In the genomic region with DNA sequence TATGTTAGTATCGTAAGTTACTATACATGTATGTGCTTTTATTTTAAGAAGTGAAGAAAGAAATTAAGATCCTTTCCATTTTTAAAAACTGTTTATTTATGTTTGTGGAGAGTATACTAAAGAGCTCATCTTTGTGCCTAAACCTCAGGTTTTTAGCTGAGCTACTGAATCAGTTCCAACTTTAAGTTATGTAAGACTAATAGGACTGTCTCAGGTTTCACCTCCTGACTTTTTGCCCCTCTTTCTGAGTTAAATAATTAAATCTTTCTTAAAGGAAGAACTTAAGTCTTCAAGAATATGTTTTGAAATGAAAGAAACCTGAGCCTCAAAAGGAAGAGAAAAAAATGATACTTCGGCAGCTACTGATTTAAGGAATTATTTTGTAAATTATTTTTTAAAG, we compare ENCODE assay signal across 10 cellular contexts. TPM values are rescaled to one million over a fixed set of nuclear protein-coding genes. Genes with fewer than 3 reads are reported as not detected.
DNase-seq lines count a peak whose midpoint lies in the region; ATAC-seq lines count a peak whose summit lies in the region.
"Had no signal": no experiment of that assay in that cellular context is flagged by ENCODE, and none has a peak within 500 bp of the region (broad histone marks: within the 10 kb centered on the region; RNA-seq: fewer than 3 reads in every experiment).

No MANE protein-coding gene starts in this region.

- H3K4me3 Mint-ChIP-seq in activated T-cell treated with anti-CD3 and anti-CD28 coated beads, Interleukin-2, amount 50 U/mL, for 72 hours: peak overlapping the region; percentile 95 to 98
- H3K4me3 Mint-ChIP-seq in activated naive CD8-positive, alpha-beta T cell treated with anti-CD3 and anti-CD28 coated beads for 36 hours: peak overlapping the region; percentile 97
- H3K4me3 Mint-ChIP-seq in immature natural killer cell: peak overlapping the region; percentile 92 to 94 (median 92)

- H3K27ac Mint-ChIP-seq in activated T-cell treated with anti-CD3 and anti-CD28 coated beads, Interleukin-2, amount 50 U/mL, for 72 hours: no peak overlapping the region
- H3K27ac Mint-ChIP-seq in activated naive CD8-positive, alpha-beta T cell treated with anti-CD3 and anti-CD28 coated beads for 36 hours: no peak overlapping the region
- no peak overlapping the region for H3K27ac Mint-ChIP-seq in immature natural killer cell

- H3K4me1 Mint-ChIP-seq in activated T-cell treated with anti-CD3 and anti-CD28 coated beads, Interleukin-2, amount 50 U/mL, for 72 hours (ENCODE audit: low read depth): peaks cover 61% of the 10 kb centered on the region
- peaks cover 36% of the 10 kb centered on the region for H3K4me1 Mint-ChIP-seq in activated naive CD8-positive, alpha-beta T cell treated with anti-CD3 and anti-CD28 coated beads for 36 hours
- peaks cover 53 to 71% of the 10 kb centered on the region in 2 donors for H3K4me1 Mint-ChIP-seq in immature natural killer cell

- H3K9me3 ChIP-seq in subcutaneous abdominal adipose tissue (ENCODE audit: control insufficient read depth in 5 of 5, low read length in 5 of 5): no peaks in the 10 kb centered on the region

- no peaks in the 10 kb centered on the region for H3K9me3 Mint-ChIP-seq in activated T-cell treated with anti-CD3 and anti-CD28 coated beads, Interleukin-2, amount 50 U/mL, for 72 hours
- no peaks in the 10 kb centered on the region for H3K9me3 Mint-ChIP-seq in activated naive CD8-positive, alpha-beta T cell treated with anti-CD3 and anti-CD28 coated beads for 36 hours
- no peaks in the 10 kb centered on the region for H3K9me3 Mint-ChIP-seq in immature natural killer cell

- H3K36me3 ChIP-seq in subcutaneous abdominal adipose tissue (ENCODE audit: control insufficient read depth in 5 of 5, insufficient read depth in 5 of 5, low read length in 5 of 5): peaks cover 0 to 9% (median 0%) of the 10 kb centered on the region in 5 donors

- H3K27me3 Mint-ChIP-seq in activated T-cell treated with anti-CD3 and anti-CD28 coated beads, Interleukin-2, amount 50 U/mL, for 72 hours (ENCODE audit: low read depth): no peaks in the 10 kb centered on the region
- H3K27me3 Mint-ChIP-seq in activated naive CD8-positive, alpha-beta T cell treated with anti-CD3 and anti-CD28 coated beads for 36 hours: no peaks in the 10 kb centered on the region
- peaks cover 0 to 5% (median 3%) of the 10 kb centered on the region in 3 donors for H3K27me3 Mint-ChIP-seq in immature natural killer cell (ENCODE audit: low read depth in 3 of 3)

- H3K36me3 Mint-ChIP-seq in activated T-cell treated with anti-CD3 and anti-CD28 coated beads, Interleukin-2, amount 50 U/mL, for 72 hours (ENCODE audit: insufficient read depth in 2 of 2): peaks cover 7 to 11% of the 10 kb centered on the region in 2 donors
- H3K36me3 Mint-ChIP-seq in activated naive CD8-positive, alpha-beta T cell treated with anti-CD3 and anti-CD28 coated beads for 36 hours: peaks cover 35% of the 10 kb centered on the region
- peaks cover 3 to 6% (median 6%) of the 10 kb centered on the region in 3 donors for H3K36me3 Mint-ChIP-seq in immature natural killer cell

- peaks cover 8 to 44% (median 37%) of the 10 kb centered on the region in 5 donors for H3K4me1 ChIP-seq in subcutaneous abdominal adipose tissue (ENCODE audit: control insufficient read depth in 5 of 5, insufficient read depth in 5 of 5, low read length in 5 of 5)

- no peak for ATAC-seq in activated T-cell treated with anti-CD3 and anti-CD28 coated beads, Interleukin-2, amount 50 U/mL, for 72 hours (replicated peaks in 1 of 2)
- no peak for ATAC-seq in GM18907 (IDR thresholded peaks at IDR 0.05; ENCODE audit: unreplicated experiment)

- no peak overlapping the region for H3K27ac ChIP-seq in subcutaneous abdominal adipose tissue (ENCODE audit: low read depth, low read length)
- H3K27ac ChIP-seq: C4-2B had no signal

- peak overlapping the region in 3 of 5 donors; percentile 39 to 94 (median 94) for H3K9ac ChIP-seq in subcutaneous abdominal adipose tissue (ENCODE audit: low read length in 5 of 5)

- peak overlapping the region in 1 of 5 donors; percentile 94 for H3K4me3 ChIP-seq in subcutaneous abdominal adipose tissue (ENCODE audit: low read depth in 1 of 5, low read length in 5 of 5)

- no peak for DNase-seq in activated T-cell treated with anti-CD3 and anti-CD28 coated beads, Interleukin-2, amount 50 U/mL, for 72 hours
- no peak for DNase-seq in activated T-cell treated with anti-CD3 and anti-CD28 coated beads, Interleukin-2, amount 50 U/mL, for 1 hour
- DNase-seq in activated naive CD8-positive, alpha-beta T cell treated with anti-CD3 and anti-CD28 coated beads for 36 hours: no peak
- DNase-seq in immature natural killer cell (no peak), GDM1 (lab: John Stamatoyannopoulos, UW) (no peak), SW480 (ENCODE audit: low spot score) (no peak)
- DNase-seq: stimulated activated naive CD4-positive, alpha-beta T cell treated with Interleukin-2 at 50 U/mL for 16 hours had no signal

- H3K27me3 ChIP-seq in subcutaneous abdominal adipose tissue (ENCODE audit: control insufficient read depth in 5 of 5, insufficient read depth in 4 of 5, low read length in 5 of 5): no peaks in the 10 kb centered on the region

RNA-seq across cellular contexts. Expression of gene SLMAP, which starts 2.6 kb away (rescaled TPM):
- total RNA-seq in activated T-cell treated with anti-CD3 and anti-CD28 coated beads, Interleukin-2, amount 50 U/mL, for 72 hours: 10 to 100 TPM; 36.5 to 42.9 TPM
- 10 to 100 TPM; 51.2 to 52.8 TPM for total RNA-seq in activated naive CD8-positive, alpha-beta T cell treated with anti-CD3 and anti-CD28 coated beads for 36 hours
- polyA plus RNA-seq in immature natural killer cell: 10 to 100 TPM; 11.0 to 31.2 (median 19.3) TPM
